ENCODE assay signal across 20 cellular contexts in genomic region chr16:31077024-31077423, GRCh38. TPM values are rescaled to one million over a fixed set of nuclear protein-coding genes. Genes with fewer than 3 reads are reported as not detected.
DNase-seq lines count a peak whose midpoint lies in the region; ATAC-seq, FAIRE-seq and TF ChIP-seq lines count a peak whose summit lies in the region.
"Had no signal": no experiment of that assay in that cellular context is flagged by ENCODE, and none has a peak within 500 bp of the region (broad histone marks: within the 10 kb centered on the region; RNA-seq: fewer than 3 reads in every experiment).

No MANE protein-coding gene starts in this region.

- no peak overlapping the region for H2AK5ac ChIP-seq in H9 (ENCODE audit: insufficient read length, low read length)
- H2AK5ac ChIP-seq in H1 (ENCODE audit: low read depth, low read length): no peak overlapping the region

- H2BK12ac ChIP-seq in H9 (ENCODE audit: insufficient read length, low read depth, low read length) (no peak overlapping the region), H1 (ENCODE audit: low read depth, low read length) (no peak overlapping the region)

- H4K20me1 ChIP-seq in H9 (ENCODE audit: control insufficient read depth, insufficient read depth, insufficient read length) (peaks cover 4% of the 10 kb centered on the region), H1 (replicated peaks in 1 of 2; ENCODE audit: control insufficient read depth in 1 of 2, insufficient read depth in 2 of 2, low read length in 2 of 2) (peaks cover 8 to 30% of the 10 kb centered on the region in 2 experiments)

- H3K14ac ChIP-seq in H9 (ENCODE audit: insufficient read depth, low read length): no peak overlapping the region
- H3K14ac ChIP-seq in H1 (ENCODE audit: insufficient read length): no peak overlapping the region

- no peak overlapping the region; a peak in 1 of 5 replicates for H3K4me3 Mint-ChIP-seq in H9
- no peak overlapping the region for H3K4me3 Mint-ChIP-seq in stimulated activated effector memory CD8-positive, alpha-beta T cell treated with anti-CD3 and anti-CD28 coated beads, Interleukin-12 subunit alpha, Interleukin-12 subunit beta, amount 100 ng/mL, for 72 hours

- no peaks in the 10 kb centered on the region; a peak in 1 of 5 replicates for H3K9me3 Mint-ChIP-seq in H9
- no peaks in the 10 kb centered on the region for H3K9me3 Mint-ChIP-seq in stimulated activated effector memory CD8-positive, alpha-beta T cell treated with anti-CD3 and anti-CD28 coated beads, Interleukin-12 subunit alpha, Interleukin-12 subunit beta, amount 100 ng/mL, for 72 hours
- H3K9me3 Mint-ChIP-seq: CD4-positive, alpha-beta T cell; GM23338 had no signal

- no peak overlapping the region for H2BK15ac ChIP-seq in H9 (ENCODE audit: low read depth, low read length)
- no peak overlapping the region for H2BK15ac ChIP-seq in H1 (ENCODE audit: low read length)

- H3K9ac ChIP-seq in H9 (ENCODE audit: extremely low read depth, insufficient read length, low read length): no peak overlapping the region
- H3K9ac ChIP-seq in H1 (replicated peaks in 1 of 4; ENCODE audit: extremely low read depth in 1 of 4, low read depth in 3 of 4, low read length in 3 of 4): no peak overlapping the region

- H3K9me3 ChIP-seq in H9 (ENCODE audit: control insufficient read depth, low read depth, low read length) (no peaks in the 10 kb centered on the region), H1 (ENCODE audit: insufficient read depth in 2 of 2, low read depth in 1 of 2, low read length in 1 of 2) (no peaks in the 10 kb centered on the region)
- H3K9me3 ChIP-seq: BE2C, Caco-2 had no signal

- no peak overlapping the region for H3T11ph ChIP-seq in H9 (ENCODE audit: low read length)

- H3K79me2 ChIP-seq in H9 (ENCODE audit: insufficient read depth, low read length) (peaks cover 12% of the 10 kb centered on the region; the same call in 1 of the 2 replicates), H1 (ENCODE audit: control insufficient read depth in 1 of 2, insufficient read depth in 2 of 2, low read length in 2 of 2) (peaks cover 6 to 48% of the 10 kb centered on the region in 2 experiments)

- H2BK20ac ChIP-seq in H9 (ENCODE audit: low read depth, low read length, poor library complexity, severe bottlenecking) (no peak overlapping the region), H1 (ENCODE audit: low read length) (no peak overlapping the region)

- H3K36me3 ChIP-seq in H1 (ENCODE audit: control insufficient read depth in 2 of 4, insufficient read depth in 4 of 4, low read length in 3 of 4): peaks cover 5 to 48% (median 28%) of the 10 kb centered on the region in 4 experiments; a peak in 7 of 8 replicates

- no peak for TF ChIP-seq RAD21 in H1 (IDR thresholded peaks at IDR 0.05 in 1 of 2, conservative IDR thresholded peaks at IDR 0.05 in 1 of 2; ENCODE audit: low read depth in 2 of 2, low read length in 2 of 2)

- H3K27ac Mint-ChIP-seq in H9: no peak overlapping the region
- H3K27ac Mint-ChIP-seq in stimulated activated effector memory CD8-positive, alpha-beta T cell treated with anti-CD3 and anti-CD28 coated beads, Interleukin-12 subunit alpha, Interleukin-12 subunit beta, amount 100 ng/mL, for 72 hours: peak overlapping the region; percentile 40
- H3K27ac Mint-ChIP-seq: GM23338 had no signal

- no peak overlapping the region for H4K5ac ChIP-seq in H9 (ENCODE audit: insufficient read length, low read depth, low read length)
- no peak overlapping the region for H4K5ac ChIP-seq in H1 (ENCODE audit: insufficient read length, low read depth, low read length)

- H3K36me3 Mint-ChIP-seq in H9 (ENCODE audit: insufficient read depth in 1 of 3, low read depth in 3 of 3): peaks cover 27 to 51% (median 49%) of the 10 kb centered on the region in 3 experiments; a peak in 6 of 7 replicates
- peaks cover 77% of the 10 kb centered on the region for H3K36me3 Mint-ChIP-seq in stimulated activated effector memory CD8-positive, alpha-beta T cell treated with anti-CD3 and anti-CD28 coated beads, Interleukin-12 subunit alpha, Interleukin-12 subunit beta, amount 100 ng/mL, for 72 hours

- no peak for TF ChIP-seq POLR2A in H1 (IDR thresholded peaks at IDR 0.05; ENCODE audit: control extremely low read depth in 1 of 2, low read depth in 2 of 2, low read length in 2 of 2)

- H3K4me1 ChIP-seq in H9 (ENCODE audit: insufficient read depth, low read length) (no peaks in the 10 kb centered on the region), H1 (replicated peaks in 1 of 4; ENCODE audit: control insufficient read depth in 3 of 4, insufficient read depth in 4 of 4, low read length in 3 of 4) (peaks cover 0 to 1% (median 0%) of the 10 kb centered on the region in 4 experiments; a peak in 2 of 7 replicates)
- H3K4me1 ChIP-seq: BE2C had no signal

- FAIRE-seq in H1 (lab: Jason Lieb, UNC): no peak
- FAIRE-seq: A204.1, D721Med, G401.6, GM12891 had no signal

- no peaks in the 10 kb centered on the region for H3K27me3 ChIP-seq in H9 (ENCODE audit: insufficient read depth, low read length)
- no peaks in the 10 kb centered on the region for H3K27me3 ChIP-seq in H1 (replicated peaks in 1 of 4; ENCODE audit: control insufficient read depth in 3 of 4, extremely low read depth in 1 of 4, insufficient read depth in 3 of 4, low read length in 3 of 4)
- H3K27me3 ChIP-seq: BE2C had no signal

- H3K4me2 ChIP-seq in H9 (ENCODE audit: insufficient read depth, insufficient read length, low read length) (no peak overlapping the region), H1 (ENCODE audit: insufficient read depth in 1 of 2, low read depth in 2 of 2, low read length in 2 of 2) (no peak overlapping the region)
- H3K4me2 ChIP-seq: GM23338 had no signal

- no peak overlapping the region for H2BK5ac ChIP-seq in H9 (ENCODE audit: insufficient read length, low read length)
- H2BK5ac ChIP-seq in H1 (ENCODE audit: low read depth, low read length): no peak overlapping the region

- no peak for TF ChIP-seq EP300 in H1 (IDR thresholded peaks at IDR 0.05; ENCODE audit: borderline replicate concordance in 1 of 2, low read depth in 2 of 2, low read length in 2 of 2)

- H2BK120ac ChIP-seq in H9 (ENCODE audit: low read depth, low read length, poor library complexity, severe bottlenecking) (no peak overlapping the region), H1 (replicated peaks; ENCODE audit: low read depth, low read length) (no peak overlapping the region)

- peak; percentile 5 for DNase-seq in 8988T
- DNase-seq in H9: peak; percentile 14
- no peak for DNase-seq in H1 (ENCODE audit: low read depth in 1 of 2, low spot score in 2 of 2)
- no peak for DNase-seq in stimulated activated effector memory CD8-positive, alpha-beta T cell treated with anti-CD3 and anti-CD28 coated beads, Interleukin-12 subunit alpha, Interleukin-12 subunit beta, amount 100 ng/mL, for 72 hours (ENCODE audit: low spot score in 2 of 2)
- DNase-seq: ACHN; BE2C; C1 segment of cervical spinal cord; Caco-2; CD4-positive, alpha-beta T cell; IMR-90; KBM-7 had no signal

- WGBS in H9 (ENCODE audit: extremely low coverage, insufficient read length, low lambda C conversion rate): no CpG with 5 or more reads among the region's 13 CpGs
- WGBS in H1 (ENCODE audit: extremely low coverage in 1 of 2, insufficient coverage in 1 of 2, insufficient read length in 1 of 2, insufficient replicate concordance in 2 of 2, low coverage in 1 of 2, low lambda C conversion rate in 2 of 2, missing lambda C conversion rate in 1 of 2), 2 experiments: 95% methylated on average over 13 of the region's 13 CpGs; no CpG with 5 or more reads in 1 of the 2 experiments

- POLR2A ChIA-PET in H1 (lab: Charles Lee; ENCODE audit: partially characterized antibody): interaction anchor here (0.9 to 4.9 kb wide), 4 partner anchors 9 to 92 kb away, joined by 3 to 26 read pairs (median 5); partner anchors contain the start of genes HSD3B7 and VKORC1

- H3K4ac ChIP-seq in H9 (ENCODE audit: low read depth, low read length) (no peak overlapping the region), H1 (replicated peaks; ENCODE audit: insufficient read length, low read depth, low read length) (no peak overlapping the region)

- H4K8ac ChIP-seq in H9 (replicated peaks; ENCODE audit: insufficient read length, low read depth, low read length) (no peak overlapping the region), H1 (ENCODE audit: extremely low read depth, insufficient read depth, low read length) (peak overlapping the region; percentile 46; the same call in 1 of the 2 replicates)

- TF ChIP-seq CTCF in H9 (conservative IDR thresholded peaks at IDR 0.05) (no peak), H1 (IDR thresholded peaks at IDR 0.05; ENCODE audit: control extremely low read depth in 1 of 3, insufficient read depth in 1 of 3, low read depth in 1 of 3, low read length in 3 of 3) (no peak)

- no peak for ATAC-seq in stimulated activated effector memory CD8-positive, alpha-beta T cell treated with anti-CD3 and anti-CD28 coated beads, Interleukin-12 subunit alpha, Interleukin-12 subunit beta, amount 100 ng/mL, for 72 hours
- ATAC-seq in GM21528 (IDR thresholded peaks at IDR 0.05; ENCODE audit: low FRiP score, unreplicated experiment): no peak
- no peak for ATAC-seq in HG03095 (IDR thresholded peaks at IDR 0.05; ENCODE audit: unreplicated experiment)
- no peak for ATAC-seq in HG02763 (IDR thresholded peaks at IDR 0.05; ENCODE audit: unreplicated experiment)
- ATAC-seq: GM23338 had no signal

- H3K23me2 ChIP-seq in H9 (ENCODE audit: insufficient read length, low read depth, low read length, poor library complexity, severe bottlenecking) (peaks cover 7% of the 10 kb centered on the region), H1 (ENCODE audit: low read depth, low read length) (peaks cover 7% of the 10 kb centered on the region; the same call in 1 of the 2 replicates)

- peaks cover 11 to 15% of the 10 kb centered on the region in 2 experiments for H3K4me1 Mint-ChIP-seq in H9
- H3K4me1 Mint-ChIP-seq in stimulated activated effector memory CD8-positive, alpha-beta T cell treated with anti-CD3 and anti-CD28 coated beads, Interleukin-12 subunit alpha, Interleukin-12 subunit beta, amount 100 ng/mL, for 72 hours: peaks cover 66% of the 10 kb centered on the region

- no peak overlapping the region for H3K56ac ChIP-seq in H9 (ENCODE audit: insufficient read length, low read depth, low read length)
- no peak overlapping the region for H3K56ac ChIP-seq in H1 (replicated peaks; ENCODE audit: insufficient read length, low read depth, low read length)

- H4K91ac ChIP-seq in H9 (ENCODE audit: insufficient read length, low read depth, low read length): no peak overlapping the region
- H4K91ac ChIP-seq in H1 (replicated peaks; ENCODE audit: insufficient read length, low read length): no peak overlapping the region

- no peak overlapping the region for H3K4me3 ChIP-seq in H1 (ENCODE audit: extremely low read depth in 1 of 4, insufficient read depth in 2 of 4, low read depth in 3 of 4, low read length in 4 of 4)
- H3K4me3 ChIP-seq: GM23338 had no signal

- H2AFZ ChIP-seq in H9 (ENCODE audit: low read length) (no peak overlapping the region), H1 (ENCODE audit: low read length) (no peak overlapping the region)
- H2AFZ ChIP-seq: GM23338 had no signal

- H3K18ac ChIP-seq in H9 (ENCODE audit: insufficient read length, low read depth, low read length): no peak overlapping the region
- no peak overlapping the region for H3K18ac ChIP-seq in H1 (ENCODE audit: extremely low read depth, low read length)

- CTCF ChIA-PET in H1 (lab: Charles Lee; ENCODE audit: partially characterized antibody): interaction anchor here (0.6 to 2.1 kb wide), 5 partner anchors 15 to 91 kb away, joined by 3 to 10 read pairs (median 3); no protein-coding TSS in a partner anchor

- peaks cover 6% of the 10 kb centered on the region for H3K79me1 ChIP-seq in H9 (ENCODE audit: insufficient read depth, low read depth, low read length, poor library complexity, severe bottlenecking)
- peaks cover 7% of the 10 kb centered on the region; the same call in 1 of the 2 replicates for H3K79me1 ChIP-seq in H1 (ENCODE audit: low read depth, low read length)

- H3K23ac ChIP-seq in H9 (ENCODE audit: insufficient read length, low read depth, low read length): no peak overlapping the region
- H3K23ac ChIP-seq in H1 (ENCODE audit: insufficient read length): no peak overlapping the region

- no peak overlapping the region for H3K27ac ChIP-seq in H9 (ENCODE audit: insufficient read length, low read depth, low read length)
- H3K27ac ChIP-seq in H1 (ENCODE audit: low read depth, low read length): no peak overlapping the region
- H3K27ac ChIP-seq: HL-60 had no signal

- no peaks in the 10 kb centered on the region for H3K27me3 Mint-ChIP-seq in H9 (ENCODE audit: low read depth)
- H3K27me3 Mint-ChIP-seq: CD4-positive, alpha-beta T cell had no signal

RNA-seq across cellular contexts. Expression of gene ZNF646, which starts 2.8 kb away (rescaled TPM):
- total RNA-seq in H9 (2021): 25.9 and 29.2 TPM in 2 replicates
- 25.0 TPM in 2 replicates for total RNA-seq in H1 (2021; fragmentation: NEBNext Ultra II Directional; extraction: Animal tissue kit (Norgen Biotek cat#: 25700))
- 6.5 and 9.9 TPM in 2 replicates for polyA plus RNA-seq in H1 (2011; rRNA removed)
- polyA plus RNA-seq in H1 (2011; cell fraction: cytosol; rRNA removed): 6.3 TPM
- polyA plus RNA-seq in H1 (2011; cell fraction: nucleus; rRNA removed): 26.8 TPM
- 8.0 to 14.6 TPM (median 12.7 TPM) in 4 replicates for polyA plus RNA-seq in H1 (2012, experiment 1 of 2)
- 11.5 TPM for polyA plus RNA-seq in H1 (2012, experiment 2 of 2)
- 10.1 TPM for polyA plus RNA-seq in H1 (2013, experiment 1 of 2)
- polyA plus RNA-seq in H1 (2013, experiment 2 of 2): 9.2 TPM
- polyA minus RNA-seq in H1 (2011; rRNA and poly(A)+ RNA removed): 14.7 and 19.5 TPM in 2 replicates
- polyA minus RNA-seq in H1 (2011; cell fraction: cytosol; rRNA and poly(A)+ RNA removed): 11.2 TPM
- polyA minus RNA-seq in H1 (2011; cell fraction: nucleus; rRNA and poly(A)+ RNA removed): 42.5 TPM

RNA-seq across cellular contexts. Expression of gene ZNF668, which starts 3.0 kb away (rescaled TPM):
- total RNA-seq in H9 (2021): 18.6 and 19.6 TPM in 2 replicates
- total RNA-seq in H1 (2021; fragmentation: NEBNext Ultra II Directional; extraction: Animal tissue kit (Norgen Biotek cat#: 25700)): 13.6 and 14.0 TPM in 2 replicates
- 14.3 and 18.8 TPM in 2 replicates for polyA plus RNA-seq in H1 (2011; rRNA removed)
- 11.6 TPM for polyA plus RNA-seq in H1 (2011; cell fraction: cytosol; rRNA removed)
- polyA plus RNA-seq in H1 (2011; cell fraction: nucleus; rRNA removed): 14.0 TPM
- 6.8 to 13.5 TPM (median 11.7 TPM) in 4 replicates for polyA plus RNA-seq in H1 (2012, experiment 1 of 2)
- polyA plus RNA-seq in H1 (2012, experiment 2 of 2): 17.3 TPM
- 8.4 TPM for polyA plus RNA-seq in H1 (2013, experiment 1 of 2)
- 6.9 TPM for polyA plus RNA-seq in H1 (2013, experiment 2 of 2)
- 7.3 and 12.4 TPM in 2 replicates for polyA minus RNA-seq in H1 (2011; rRNA and poly(A)+ RNA removed)
- 14.5 TPM for polyA minus RNA-seq in H1 (2011; cell fraction: cytosol; rRNA and poly(A)+ RNA removed)
- polyA minus RNA-seq in H1 (2011; cell fraction: nucleus; rRNA and poly(A)+ RNA removed): 10.3 TPM

RNA-seq across cellular contexts. Expression of gene PRSS53, which starts 11.7 kb away (rescaled TPM):
- 2.8 and 3.6 TPM in 2 replicates for total RNA-seq in H9 (2021)
- 1.7 and 2.5 TPM in 2 replicates for total RNA-seq in H1 (2021; fragmentation: NEBNext Ultra II Directional; extraction: Animal tissue kit (Norgen Biotek cat#: 25700))
- 2.6 and 3.6 TPM in 2 replicates for polyA plus RNA-seq in H1 (2011; rRNA removed)
- polyA plus RNA-seq in H1 (2011; cell fraction: cytosol; rRNA removed): 2.3 TPM
- polyA plus RNA-seq in H1 (2011; cell fraction: nucleus; rRNA removed): 21.6 TPM
- polyA plus RNA-seq in H1 (2012, experiment 1 of 2): 1.7 to 2.4 TPM (median 2.1 TPM) in 4 replicates
- 1.7 TPM for polyA plus RNA-seq in H1 (2012, experiment 2 of 2)
- polyA plus RNA-seq in H1 (2013, experiment 1 of 2): 1.9 TPM
- polyA plus RNA-seq in H1 (2013, experiment 2 of 2): 1.6 TPM
- 1.0 and 1.2 TPM in 2 replicates for polyA minus RNA-seq in H1 (2011; rRNA and poly(A)+ RNA removed)
- polyA minus RNA-seq in H1 (2011; cell fraction: cytosol; rRNA and poly(A)+ RNA removed): 0.59 TPM
- polyA minus RNA-seq in H1 (2011; cell fraction: nucleus; rRNA and poly(A)+ RNA removed): 6.7 TPM

RNA-seq across cellular contexts. Expression of gene VKORC1, which starts 17.6 kb away (rescaled TPM):
- total RNA-seq in H9 (2021): 93.9 and 94.5 TPM in 2 replicates
- 83.3 and 84.1 TPM in 2 replicates for total RNA-seq in H1 (2021; fragmentation: NEBNext Ultra II Directional; extraction: Animal tissue kit (Norgen Biotek cat#: 25700))
- 483 and 512 TPM in 2 replicates for polyA plus RNA-seq in H1 (2011; rRNA removed)
- polyA plus RNA-seq in H1 (2011; cell fraction: cytosol; rRNA removed): 255 TPM
- 252 TPM for polyA plus RNA-seq in H1 (2011; cell fraction: nucleus; rRNA removed)
- polyA plus RNA-seq in H1 (2012, experiment 1 of 2): 102 to 148 TPM (median 131 TPM) in 4 replicates
- polyA plus RNA-seq in H1 (2012, experiment 2 of 2): 241 TPM
- polyA plus RNA-seq in H1 (2013, experiment 1 of 2): 194 TPM
- polyA plus RNA-seq in H1 (2013, experiment 2 of 2): 225 TPM
- polyA minus RNA-seq in H1 (2011; rRNA and poly(A)+ RNA removed): 162 and 226 TPM in 2 replicates
- polyA minus RNA-seq in H1 (2011; cell fraction: cytosol; rRNA and poly(A)+ RNA removed): 64.1 TPM
- 59.3 TPM for polyA minus RNA-seq in H1 (2011; cell fraction: nucleus; rRNA and poly(A)+ RNA removed)

RNA-seq across cellular contexts. Expression of gene BCKDK, which starts 31.2 kb away (rescaled TPM):
- 55.7 and 57.0 TPM in 2 replicates for total RNA-seq in H9 (2021)
- 49.6 and 51.5 TPM in 2 replicates for total RNA-seq in H1 (2021; fragmentation: NEBNext Ultra II Directional; extraction: Animal tissue kit (Norgen Biotek cat#: 25700))
- 77.1 and 97.1 TPM in 2 replicates for polyA plus RNA-seq in H1 (2011; rRNA removed)
- 46.5 TPM for polyA plus RNA-seq in H1 (2011; cell fraction: cytosol; rRNA removed)
- 79.7 TPM for polyA plus RNA-seq in H1 (2011; cell fraction: nucleus; rRNA removed)
- 30.1 to 58.0 TPM (median 53.0 TPM) in 4 replicates for polyA plus RNA-seq in H1 (2012, experiment 1 of 2)
- 61.9 TPM for polyA plus RNA-seq in H1 (2012, experiment 2 of 2)
- polyA plus RNA-seq in H1 (2013, experiment 1 of 2): 45.0 TPM
- polyA plus RNA-seq in H1 (2013, experiment 2 of 2): 46.8 TPM
- 24.8 and 31.0 TPM in 2 replicates for polyA minus RNA-seq in H1 (2011; rRNA and poly(A)+ RNA removed)
- polyA minus RNA-seq in H1 (2011; cell fraction: cytosol; rRNA and poly(A)+ RNA removed): 36.6 TPM
- 32.5 TPM for polyA minus RNA-seq in H1 (2011; cell fraction: nucleus; rRNA and poly(A)+ RNA removed)

Comparison
In these comparisons a context has a peak if more than half of its experiments do, and no peak if none do; other contexts are left out.
1. DNase-seq: peak in 8988T (single experiment) and H9 (single experiment); none in H1 (0 of 2) and stimulated activated effector memory CD8-positive, alpha-beta T cell treated with anti-CD3 and anti-CD28 coated beads, Interleukin-12 subunit alpha, Interleukin-12 subunit beta, amount 100 ng/mL, for 72 hours (0 of 2).